In genomic region chrX:8027876-8028275, GRCh38 we compare ENCODE assay signal across 27 cellular contexts.
DNase-seq lines count a peak whose midpoint lies in the region; ATAC-seq, FAIRE-seq and TF ChIP-seq lines count a peak whose summit lies in the region.
"Had no signal": no experiment of that assay in that cellular context is flagged by ENCODE, and none has a peak within 500 bp of the region (broad histone marks: within the 10 kb centered on the region; RNA-seq: fewer than 3 reads in every experiment).

No MANE protein-coding gene starts in this region.

- H3F3A ChIP-seq in GM23338 (replicated peaks; ENCODE audit: low read depth): no peaks in the 10 kb centered on the region

- ATAC-seq in GM23338: peak; percentile 53; the same call in 2 of the 3 replicates
- ATAC-seq: A549, GM12878, SK-N-SH treated with all-trans-retinoic acid at 6 μM for 48 hours had no signal

- no peak overlapping the region for H2AFZ ChIP-seq in GM23338

- no peak for FAIRE-seq in GM12892 (lab: Jason Lieb, UNC)
- FAIRE-seq: A549, GM12878, H54, RCC 7860 had no signal

- H4K20me1 ChIP-seq in GM23338 (replicated peaks; ENCODE audit: insufficient read depth): no peaks in the 10 kb centered on the region

- H3K4me2 ChIP-seq in GM23338: 0 out of 2 replicates have a peak overlapping the region, but pooled peaks have one; percentile 31
- H3K4me2 ChIP-seq: A549 had no signal

- no peaks in the 10 kb centered on the region for H3K79me2 ChIP-seq in GM23338 (replicated peaks; ENCODE audit: insufficient read depth)

- no peaks in the 10 kb centered on the region for H3K36me3 ChIP-seq in GM23338 (ENCODE audit: insufficient read depth)
- H3K36me3 ChIP-seq: MG63, SJCRH30 had no signal

- TF ChIP-seq POLR2A in GM12892 (IDR thresholded peaks at IDR 0.05; ENCODE audit: low read depth, low read length): no peak

- H3K27ac Mint-ChIP-seq in GM23338: no peak overlapping the region
- H3K27ac Mint-ChIP-seq: CD4-positive, alpha-beta memory T cell had no signal

- no peaks in the 10 kb centered on the region for H3K27me3 Mint-ChIP-seq in GM23338 (ENCODE audit: insufficient read depth, low read depth, poor library complexity)

- H3K9me3 Mint-ChIP-seq in GM23338: no peaks in the 10 kb centered on the region

- no peak overlapping the region for H3K27ac ChIP-seq in GM23338 (ENCODE audit: low read depth)
- H3K27ac ChIP-seq: A549, SJCRH30 had no signal

- TF ChIP-seq CTCF in GM23338 (conservative IDR thresholded peaks at IDR 0.05; ENCODE audit: low read depth in 2 of 2): no peak

- H3K4me3 ChIP-seq in GM23338: no peak overlapping the region
- H3K4me3 ChIP-seq: A549, GM12878, MG63, SJCRH30 had no signal

- H3K4me1 Mint-ChIP-seq in GM23338: peaks cover 11% of the 10 kb centered on the region; the same call in 2 of the 3 replicates
- H3K4me1 Mint-ChIP-seq: CD4-positive, alpha-beta memory T cell had no signal

- H3K36me3 Mint-ChIP-seq in GM23338 (ENCODE audit: low read depth): peaks cover 5% of the 10 kb centered on the region; the same call in 1 of the 3 replicates

- no peaks in the 10 kb centered on the region for H3K4me1 ChIP-seq in GM23338 (ENCODE audit: insufficient read depth)
- H3K4me1 ChIP-seq: A549, SJCRH30 had no signal

- no peak overlapping the region for H3K4me3 Mint-ChIP-seq in GM23338
- H3K4me3 Mint-ChIP-seq: CD4-positive, alpha-beta memory T cell had no signal

- DNase-seq in Ammon's horn (ENCODE audit: low spot score) (peak; percentile 39), GM23338 (ENCODE audit: low spot score) (peak; percentile 27), globus pallidus (ENCODE audit: low spot score) (peak; percentile 24), midbrain (lab: John Stamatoyannopoulos, UW) (peak; percentile 7), NOMO-1 (lab: John Stamatoyannopoulos, UW; ENCODE audit: unreplicated experiment in 2 of 2) (no peak), NCI-H524 (lab: John Stamatoyannopoulos, UW) (no peak), GM12892 (ENCODE audit: insufficient read length) (no peak)
- DNase-seq: AML-193; C1 segment of cervical spinal cord; CD4-positive, alpha-beta memory T cell; COR-L47; GDM1; IMR-90; KG1; MG63; NCI-H1105 treated with DMSO at 0.1 percent for 48 hours; NCI-H146; NCI-H1930; NCI-H2107; NCI-H446 treated with DMSO at 0.1 percent for 48 hours; NCI-H69; SJCRH30 had no signal

- H3K9me2 ChIP-seq in GM23338 (ENCODE audit: insufficient read depth): no peaks in the 10 kb centered on the region

- H3K27me3 ChIP-seq in GM23338 (ENCODE audit: insufficient read depth): no peaks in the 10 kb centered on the region
- H3K27me3 ChIP-seq: MG63, SJCRH30 had no signal

TF ChIP-seq in GM23338, 12 proteins besides CTCF, POLR2A, EP300 and RAD21:
- TF ChIP-seq POLR2AphosphoS5 (IDR thresholded peaks at IDR 0.05; ENCODE audit: low read depth) (no peak), STAT1 (IDR thresholded peaks at IDR 0.05; ENCODE audit: unreplicated experiment) (no peak), ETS1 (IDR thresholded peaks at IDR 0.05) (no peak), ZNF331 (CRISPR knock-in tag; IDR thresholded peaks at IDR 0.05; ENCODE audit: low read depth) (no peak)

Comparison
In these comparisons a context has a peak if more than half of its experiments do, and no peak if none do; other contexts are left out.
1. DNase-seq: peak in Ammon's horn (single experiment), GM23338 (single experiment), globus pallidus (single experiment) and midbrain (single experiment); none in NOMO-1 (0 of 2), NCI-H524 (0 of 2) and GM12892 (single experiment).